ENCODE assay signal across 1 cellular context in genomic region chrX:153885968-153886903, GRCh38.
TF ChIP-seq lines count a peak whose summit lies in the region.

A gene with protein sequence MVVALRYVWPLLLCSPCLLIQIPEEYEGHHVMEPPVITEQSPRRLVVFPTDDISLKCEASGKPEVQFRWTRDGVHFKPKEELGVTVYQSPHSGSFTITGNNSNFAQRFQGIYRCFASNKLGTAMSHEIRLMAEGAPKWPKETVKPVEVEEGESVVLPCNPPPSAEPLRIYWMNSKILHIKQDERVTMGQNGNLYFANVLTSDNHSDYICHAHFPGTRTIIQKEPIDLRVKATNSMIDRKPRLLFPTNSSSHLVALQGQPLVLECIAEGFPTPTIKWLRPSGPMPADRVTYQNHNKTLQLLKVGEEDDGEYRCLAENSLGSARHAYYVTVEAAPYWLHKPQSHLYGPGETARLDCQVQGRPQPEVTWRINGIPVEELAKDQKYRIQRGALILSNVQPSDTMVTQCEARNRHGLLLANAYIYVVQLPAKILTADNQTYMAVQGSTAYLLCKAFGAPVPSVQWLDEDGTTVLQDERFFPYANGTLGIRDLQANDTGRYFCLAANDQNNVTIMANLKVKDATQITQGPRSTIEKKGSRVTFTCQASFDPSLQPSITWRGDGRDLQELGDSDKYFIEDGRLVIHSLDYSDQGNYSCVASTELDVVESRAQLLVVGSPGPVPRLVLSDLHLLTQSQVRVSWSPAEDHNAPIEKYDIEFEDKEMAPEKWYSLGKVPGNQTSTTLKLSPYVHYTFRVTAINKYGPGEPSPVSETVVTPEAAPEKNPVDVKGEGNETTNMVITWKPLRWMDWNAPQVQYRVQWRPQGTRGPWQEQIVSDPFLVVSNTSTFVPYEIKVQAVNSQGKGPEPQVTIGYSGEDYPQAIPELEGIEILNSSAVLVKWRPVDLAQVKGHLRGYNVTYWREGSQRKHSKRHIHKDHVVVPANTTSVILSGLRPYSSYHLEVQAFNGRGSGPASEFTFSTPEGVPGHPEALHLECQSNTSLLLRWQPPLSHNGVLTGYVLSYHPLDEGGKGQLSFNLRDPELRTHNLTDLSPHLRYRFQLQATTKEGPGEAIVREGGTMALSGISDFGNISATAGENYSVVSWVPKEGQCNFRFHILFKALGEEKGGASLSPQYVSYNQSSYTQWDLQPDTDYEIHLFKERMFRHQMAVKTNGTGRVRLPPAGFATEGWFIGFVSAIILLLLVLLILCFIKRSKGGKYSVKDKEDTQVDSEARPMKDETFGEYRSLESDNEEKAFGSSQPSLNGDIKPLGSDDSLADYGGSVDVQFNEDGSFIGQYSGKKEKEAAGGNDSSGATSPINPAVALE (minus strand): TSS chrX:153886173. CDS start chrX:153875836, 10,337 bp downstream.

TF ChIP-seq in K562, 482 proteins besides CTCF, POLR2A, EP300 and RAD21 (continued from another document):
- TF ChIP-seq VEZF1 (CRISPR knock-in tag; IDR thresholded peaks at IDR 0.05) (peak; percentile 77), ZNF740 (CRISPR knock-in tag; IDR thresholded peaks at IDR 0.05) (peak; percentile 25; the same call in 1 of the 2 replicates), ZNF740 (tag; IDR thresholded peaks at IDR 0.05) (no peak), ZNF263 (CRISPR knock-in tag; IDR thresholded peaks at IDR 0.05; ENCODE audit: borderline replicate concordance) (peak; percentile 96)
